In the genomic region with DNA sequence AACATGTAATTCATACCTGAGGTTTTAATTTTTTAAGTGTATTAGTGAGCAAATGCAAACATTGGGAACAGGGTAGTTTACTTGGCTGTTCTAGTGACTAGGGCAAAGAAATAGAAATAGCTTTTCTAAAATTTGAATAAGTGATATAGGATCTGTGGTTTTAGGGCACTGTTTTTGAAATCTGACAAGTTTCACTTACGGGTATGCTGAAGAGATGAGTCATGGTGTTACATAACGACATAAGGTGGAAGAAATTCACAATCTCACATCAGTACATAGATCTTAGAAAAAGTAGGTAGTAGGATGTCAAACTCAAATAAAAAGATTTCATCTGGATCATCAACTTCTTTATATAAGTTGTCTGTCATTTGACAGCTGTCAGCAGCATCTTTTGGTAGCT, we compare ENCODE assay signal across 20 cellular contexts.
A peak's percentile ranks its signal among the peaks of the same experiment; 100 is the strongest.
DNase-seq lines count a peak whose midpoint lies in the region; ATAC-seq and TF ChIP-seq lines count a peak whose summit lies in the region.
"Had no signal": no experiment of that assay in that cellular context is flagged by ENCODE, and none has a peak within 500 bp of the region (broad histone marks: within the 10 kb centered on the region; RNA-seq: fewer than 3 reads in every experiment).

No MANE protein-coding gene starts in this region.

- no peak overlapping the region for H3K4me3 ChIP-seq in RWPE2 (ENCODE audit: severe bottlenecking)
- H3K4me3 ChIP-seq: adrenal gland, thoracic aorta had no signal

- ATAC-seq in GM19468 (IDR thresholded peaks at IDR 0.05; ENCODE audit: extremely low read depth, unreplicated experiment) (peak; percentile 56), HG03354 (IDR thresholded peaks at IDR 0.05; ENCODE audit: poor library complexity, severe bottlenecking, unreplicated experiment) (peak; percentile 63), RWPE2 (ENCODE audit: low read depth) (peak; percentile 53; the same call in 2 of the 3 replicates), left lobe of liver (no peak)
- ATAC-seq: left colon; naive thymus-derived CD4-positive, alpha-beta T cell; sciatic nerve had no signal

- no peaks in the 10 kb centered on the region for H3K36me3 ChIP-seq in RWPE2 (ENCODE audit: low read depth)
- H3K36me3 ChIP-seq: adrenal gland, thoracic aorta had no signal

- no peak for DNase-seq in RWPE2 (ENCODE audit: low spot score)
- DNase-seq in putamen (ENCODE audit: low spot score) = peak; percentile 73
- no peak for DNase-seq in stimulated activated naive CD4-positive, alpha-beta T cell treated with Interleukin-2 at 50 U/mL for 16 hours (lab: John Stamatoyannopoulos, UW)
- DNase-seq in activated effector memory CD4-positive, alpha-beta T cell treated with anti-CD3 and anti-CD28 coated beads, Interleukin-2, amount 50 U/mL, for 16 hours = no peak
- DNase-seq in left lobe of liver (ENCODE audit: low spot score) = no peak
- no peak for DNase-seq in NCI-H187 treated with DMSO at 0.1 percent for 48 hours (lab: John Stamatoyannopoulos, UW)
- DNase-seq: activated CD4-positive, CD25-positive, alpha-beta regulatory T cell; adrenal gland; CD4-positive, alpha-beta T cell; effector CD4-positive, alpha-beta T cell; glutamatergic neuron; left colon; naive thymus-derived CD4-positive, alpha-beta T cell; NCI-H1048; NCI-H69 had no signal

- H3K9me3 ChIP-seq in RWPE2 (ENCODE audit: severe bottlenecking) = no peaks in the 10 kb centered on the region
- H3K9me3 ChIP-seq: adrenal gland, thoracic aorta had no signal

- no peak overlapping the region for H3K27ac ChIP-seq in RWPE2 (ENCODE audit: poor library complexity, severe bottlenecking)
- H3K27ac ChIP-seq: adrenal gland, HL-60, thoracic aorta had no signal

- H3K4me1 ChIP-seq in RWPE2 (ENCODE audit: insufficient read depth, poor library complexity, severe bottlenecking) = no peaks in the 10 kb centered on the region
- H3K4me1 ChIP-seq: adrenal gland had no signal

- no peak for TF ChIP-seq CTCF in RWPE2 (IDR thresholded peaks at IDR 0.05; ENCODE audit: poor library complexity, severe bottlenecking)

- H3K27me3 ChIP-seq in RWPE2 (ENCODE audit: insufficient read depth, poor library complexity, severe bottlenecking) = peaks cover 6% of the 10 kb centered on the region
- H3K27me3 ChIP-seq: adrenal gland had no signal
